Comparison of ENCODE assay signal across 1 cellular context in the genomic region with DNA sequence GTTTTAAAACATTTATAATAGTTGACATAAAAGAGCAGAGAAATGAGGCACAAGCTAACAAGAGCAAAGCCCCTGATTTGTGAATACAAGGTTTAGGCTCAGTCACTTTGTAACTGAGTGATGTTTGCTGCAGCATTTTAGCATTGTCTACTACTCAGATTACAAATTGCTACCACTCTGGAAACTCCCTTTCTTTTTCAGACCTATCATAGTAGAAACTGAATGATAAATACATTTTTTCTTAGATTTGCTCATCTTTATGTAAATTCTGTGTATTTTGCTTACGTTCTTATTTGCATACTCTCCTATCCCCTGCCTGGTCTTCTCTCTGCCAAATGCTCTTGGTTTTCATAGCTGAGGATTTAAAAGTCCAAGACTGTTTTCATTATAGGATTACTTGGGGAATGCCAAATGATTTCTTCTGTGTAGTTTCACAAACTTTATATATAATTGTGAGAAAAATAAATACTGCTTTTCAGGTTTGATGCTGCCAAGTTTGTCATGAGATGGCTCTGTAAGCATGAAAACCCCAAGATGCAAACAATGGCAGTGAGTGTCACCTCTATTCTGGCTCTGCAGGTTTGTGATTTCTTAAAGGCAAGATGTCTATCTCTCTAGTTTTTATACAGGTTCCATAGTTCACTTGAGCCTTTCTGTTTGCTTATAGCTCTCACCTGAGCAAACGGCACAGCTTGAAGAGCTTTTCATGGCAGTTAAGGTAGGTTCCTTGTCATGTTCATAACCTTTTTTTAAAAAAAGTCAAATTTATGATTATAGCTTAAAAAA.
TF ChIP-seq lines count a peak whose summit lies in the region.

No MANE protein-coding gene starts in this region.

TF ChIP-seq in SK-N-SH treated with all-trans-retinoic acid at 6 μM for 48 hours, 23 proteins besides CTCF, POLR2A, EP300 and RAD21 (continued from another document):
- TF ChIP-seq ARNTL (CRISPR knock-in tag; IDR thresholded peaks at IDR 0.05; ENCODE audit: borderline replicate concordance, low read depth), result no peak
